Comparison of ENCODE assay signal across 1 cellular context in the genomic region with DNA sequence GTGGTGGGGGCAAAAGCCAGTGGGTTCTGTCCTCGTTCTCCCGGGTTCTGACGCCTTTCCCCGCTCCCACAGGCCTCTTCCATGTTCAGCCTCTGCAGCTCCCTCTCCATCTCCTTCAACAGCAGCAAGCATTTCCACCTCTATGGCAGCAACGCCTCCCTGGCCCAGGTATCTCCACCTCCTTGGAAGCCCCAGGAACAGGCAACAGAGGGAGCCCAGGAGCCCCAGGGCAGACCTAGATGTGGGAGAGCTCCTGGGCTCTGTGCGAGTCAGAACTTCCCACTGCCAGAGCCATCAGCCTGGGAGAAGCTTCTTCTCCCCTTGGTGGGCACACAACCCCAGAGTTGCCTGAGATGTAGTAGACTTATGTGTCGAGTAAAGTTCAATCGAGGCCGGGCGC.
TF ChIP-seq lines count a peak whose summit lies in the region.

No MANE protein-coding gene starts in this region.

TF ChIP-seq in HepG2, 621 proteins besides CTCF, POLR2A, EP300 and RAD21:
- TF ChIP-seq NCOA2 (CRISPR knock-in tag; IDR thresholded peaks at IDR 0.05): no peak
- TF ChIP-seq, protein P1, sequence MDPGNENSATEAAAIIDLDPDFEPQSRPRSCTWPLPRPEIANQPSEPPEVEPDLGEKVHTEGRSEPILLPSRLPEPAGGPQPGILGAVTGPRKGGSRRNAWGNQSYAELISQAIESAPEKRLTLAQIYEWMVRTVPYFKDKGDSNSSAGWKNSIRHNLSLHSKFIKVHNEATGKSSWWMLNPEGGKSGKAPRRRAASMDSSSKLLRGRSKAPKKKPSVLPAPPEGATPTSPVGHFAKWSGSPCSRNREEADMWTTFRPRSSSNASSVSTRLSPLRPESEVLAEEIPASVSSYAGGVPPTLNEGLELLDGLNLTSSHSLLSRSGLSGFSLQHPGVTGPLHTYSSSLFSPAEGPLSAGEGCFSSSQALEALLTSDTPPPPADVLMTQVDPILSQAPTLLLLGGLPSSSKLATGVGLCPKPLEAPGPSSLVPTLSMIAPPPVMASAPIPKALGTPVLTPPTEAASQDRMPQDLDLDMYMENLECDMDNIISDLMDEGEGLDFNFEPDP (CRISPR knock-in tag; conservative IDR thresholded peaks at IDR 0.05): 0 out of 2 replicates have a peak, but pooled peaks have one; percentile 69
